Comparison of ENCODE assay signal across 15 cellular contexts in the genomic region with DNA sequence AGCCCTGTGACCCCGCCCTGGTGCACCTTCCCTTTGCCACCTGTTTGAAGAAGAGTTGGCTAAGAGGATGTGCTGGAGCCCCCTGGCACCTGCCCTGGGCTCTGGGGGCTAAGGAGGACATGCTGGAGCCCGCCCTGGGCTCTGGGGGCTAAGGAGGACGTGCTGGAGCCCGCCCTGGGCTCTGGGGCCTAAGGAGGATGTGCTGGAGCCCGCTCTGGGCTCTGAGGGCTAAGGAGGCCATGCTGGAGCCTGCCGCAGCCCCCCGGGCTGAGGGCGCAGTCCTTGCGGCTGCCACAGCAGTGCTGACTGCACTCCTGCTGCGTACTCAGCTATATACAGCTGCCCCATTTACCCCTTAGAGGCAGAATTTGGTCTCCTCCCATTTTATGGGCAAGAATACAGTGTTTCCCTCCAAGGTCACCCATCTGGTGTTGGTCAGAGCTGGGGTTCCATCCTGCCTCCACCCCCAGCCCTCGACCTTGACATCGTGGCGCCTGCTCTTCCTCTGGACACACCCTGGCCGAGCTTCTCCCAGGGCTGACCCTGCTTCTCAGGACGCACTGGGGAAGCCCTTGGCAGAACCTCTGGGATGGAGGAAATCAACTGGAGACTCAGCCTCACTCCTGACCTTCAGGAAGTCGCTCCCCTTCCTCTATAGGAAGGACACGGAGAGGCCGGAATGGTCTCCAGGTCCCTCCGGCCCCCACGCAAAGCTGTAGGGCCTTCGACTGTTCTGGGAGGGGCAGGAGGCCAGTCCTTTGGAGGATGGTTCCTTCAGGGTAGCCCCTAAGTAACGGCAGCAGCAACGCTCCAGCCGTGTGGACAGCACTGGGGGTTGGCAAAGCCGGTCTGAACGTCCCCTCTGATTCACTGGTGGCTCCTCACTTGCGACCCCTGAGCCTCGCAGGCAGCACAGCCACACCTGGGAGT.
"Had no signal": no experiment of that assay in that cellular context is flagged by ENCODE, and none has a peak within 500 bp of the region (broad histone marks: within the 10 kb centered on the region; RNA-seq: fewer than 3 reads in every experiment).

No MANE protein-coding gene starts in this region.

- H3K36me3 Mint-ChIP-seq: activated CD4-positive, alpha-beta memory T cell treated with anti-CD3 and anti-CD28 coated beads for 36 hours; stimulated activated memory B cell treated with anti-CD40 and anti-IgM and Interleukin-4, amounts not matched to agents 10 μg/mL and 1 μg/mL and 100 μg/mL, for 72 hours had no signal

- H3K27me3 Mint-ChIP-seq: activated naive CD8-positive, alpha-beta T cell treated with anti-CD3 and anti-CD28 coated beads, Interleukin-2, amount 50 U/mL, for 24 hours; stimulated activated memory B cell treated with anti-CD40 and anti-IgM and Interleukin-4, amounts not matched to agents 10 μg/mL and 1 μg/mL and 100 μg/mL, for 72 hours had no signal

- DNase-seq: activated CD4-positive, alpha-beta memory T cell treated with anti-CD3 and anti-CD28 coated beads for 36 hours; activated naive CD8-positive, alpha-beta T cell treated with anti-CD3 and anti-CD28 coated beads, Interleukin-2, amount 50 U/mL, for 24 hours; colonic mucosa; effector CD8-positive, alpha-beta T cell; kidney; T-helper 9 cell; trophoblast cell had no signal

- H3K27ac Mint-ChIP-seq: activated CD4-positive, alpha-beta memory T cell treated with anti-CD3 and anti-CD28 coated beads for 36 hours; activated naive CD8-positive, alpha-beta T cell treated with anti-CD3 and anti-CD28 coated beads, Interleukin-2, amount 50 U/mL, for 24 hours; nephron; stimulated activated memory B cell treated with anti-CD40 and anti-IgM and Interleukin-4, amounts not matched to agents 10 μg/mL and 1 μg/mL and 100 μg/mL, for 72 hours had no signal

- H3K9me3 ChIP-seq: colonic mucosa, gastrocnemius medialis, pancreas had no signal

- H3K4me2 ChIP-seq: hepatocyte, smooth muscle cell had no signal

- H2AFZ ChIP-seq: hepatocyte had no signal

- H3K27me3 ChIP-seq: cardiac muscle cell, colonic mucosa, gastrocnemius medialis, hepatocyte, pancreas had no signal

- H3K9me3 Mint-ChIP-seq: nephron had no signal

- H3K4me3 Mint-ChIP-seq: activated CD4-positive, alpha-beta memory T cell treated with anti-CD3 and anti-CD28 coated beads for 36 hours; activated naive CD8-positive, alpha-beta T cell treated with anti-CD3 and anti-CD28 coated beads, Interleukin-2, amount 50 U/mL, for 24 hours; nephron; stimulated activated memory B cell treated with anti-CD40 and anti-IgM and Interleukin-4, amounts not matched to agents 10 μg/mL and 1 μg/mL and 100 μg/mL, for 72 hours had no signal

- H3K27ac ChIP-seq: cardiac muscle cell, colonic mucosa, epithelial cell of prostate, gastrocnemius medialis, hepatocyte, pancreas had no signal

- ATAC-seq: activated naive CD8-positive, alpha-beta T cell treated with anti-CD3 and anti-CD28 coated beads, Interleukin-2, amount 50 U/mL, for 24 hours; gastrocnemius medialis; pancreas; stimulated activated memory B cell treated with anti-CD40 and anti-IgM and Interleukin-4, amounts not matched to agents 10 μg/mL and 1 μg/mL and 100 μg/mL, for 72 hours had no signal

- H3K4me3 ChIP-seq: cardiac muscle cell, colonic mucosa, gastrocnemius medialis, hepatocyte, pancreas, smooth muscle cell had no signal

- H3K4me1 Mint-ChIP-seq: activated naive CD8-positive, alpha-beta T cell treated with anti-CD3 and anti-CD28 coated beads, Interleukin-2, amount 50 U/mL, for 24 hours; nephron; stimulated activated memory B cell treated with anti-CD40 and anti-IgM and Interleukin-4, amounts not matched to agents 10 μg/mL and 1 μg/mL and 100 μg/mL, for 72 hours had no signal

- H3K36me3 ChIP-seq: cardiac muscle cell, colonic mucosa, gastrocnemius medialis, pancreas had no signal

- H3K4me1 ChIP-seq: colonic mucosa, gastrocnemius medialis, pancreas had no signal

- H3K79me2 ChIP-seq: hepatocyte had no signal
